In the genomic region with DNA sequence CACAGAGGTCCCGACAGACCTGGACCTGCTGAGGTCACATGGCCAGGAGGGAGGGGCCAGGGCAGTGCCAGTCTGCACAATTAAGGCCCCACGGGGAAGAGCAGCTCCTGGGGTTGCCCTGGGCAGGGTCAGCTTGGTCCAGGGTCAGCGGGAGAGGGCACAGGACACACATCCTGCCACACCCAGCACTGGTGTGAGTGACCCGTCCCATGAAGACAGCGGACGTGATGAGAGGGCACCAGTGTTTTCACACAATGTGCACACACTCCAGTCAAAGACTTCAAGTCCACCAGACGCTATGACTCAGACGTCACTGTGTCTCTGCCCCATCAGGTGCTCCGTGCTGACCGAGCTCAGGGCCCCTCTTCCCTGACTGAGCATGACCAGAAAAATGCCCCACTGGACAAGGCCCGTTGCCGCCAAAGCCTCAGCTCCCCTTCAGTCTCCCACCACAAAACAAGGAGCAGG, we compare ENCODE assay signal across 8 cellular contexts. TPM values are rescaled to one million over a fixed set of nuclear protein-coding genes. Genes with fewer than 3 reads are reported as not detected.
DNase-seq lines count a peak whose midpoint lies in the region; ATAC-seq, FAIRE-seq and TF ChIP-seq lines count a peak whose summit lies in the region.

No MANE protein-coding gene starts in this region.

- TF ChIP-seq POLR2A in tibial nerve (IDR thresholded peaks at IDR 0.05) = no peak

- TF ChIP-seq CTCF in tibial nerve (IDR thresholded peaks at IDR 0.05) = no peak

- no peak overlapping the region for H3K4me3 ChIP-seq in tibial nerve

- FAIRE-seq in urothelium cell line (lab: Jason Lieb, UNC) = no peak

- DNase-seq in activated naive CD4-positive, alpha-beta T cell treated with Interleukin-2 at 50 U/mL for 16 hours = no peak
- peak; percentile 68 for DNase-seq in amniotic epithelial cell (ENCODE audit: low read depth)
- peak; percentile 84 for DNase-seq in left lobe of liver (ENCODE audit: low spot score)
- DNase-seq in tibial nerve (ENCODE audit: low spot score in 2 of 2) = no peak
- DNase-seq in iPS-NIHi11 (ENCODE audit: low spot score) = no peak
- DNase-seq in NCI-H1436 (lab: John Stamatoyannopoulos, UW) = no peak
- no peak for DNase-seq in urothelium cell line (ENCODE audit: low spot score)

- no peak for TF ChIP-seq EP300 in tibial nerve (IDR thresholded peaks at IDR 0.05)

- 19 to 33% methylated on average over 5 to 12 of the region's 12 CpGs for WGBS in tibial nerve, 2 donors

- H3K27ac Mint-ChIP-seq in activated naive CD4-positive, alpha-beta T cell treated with anti-CD3 and anti-CD28 coated beads, Interleukin-2, amount 50 U/mL, for 24 hours = no peak overlapping the region

- H3K9me3 Mint-ChIP-seq in activated naive CD4-positive, alpha-beta T cell treated with anti-CD3 and anti-CD28 coated beads, Interleukin-2, amount 50 U/mL, for 24 hours = no peaks in the 10 kb centered on the region

- peaks cover 31% of the 10 kb centered on the region for H3K4me1 Mint-ChIP-seq in activated naive CD4-positive, alpha-beta T cell treated with anti-CD3 and anti-CD28 coated beads, Interleukin-2, amount 50 U/mL, for 24 hours

- no peaks in the 10 kb centered on the region for H3K36me3 Mint-ChIP-seq in activated naive CD4-positive, alpha-beta T cell treated with anti-CD3 and anti-CD28 coated beads, Interleukin-2, amount 50 U/mL, for 24 hours

- no peaks in the 10 kb centered on the region for H3K27me3 ChIP-seq in tibial nerve

- H3K27me3 Mint-ChIP-seq in activated naive CD4-positive, alpha-beta T cell treated with anti-CD3 and anti-CD28 coated beads, Interleukin-2, amount 50 U/mL, for 24 hours = no peaks in the 10 kb centered on the region

- ATAC-seq in left lobe of liver = peak; percentile 53

- peak overlapping the region; percentile 59 for H3K4me3 Mint-ChIP-seq in activated naive CD4-positive, alpha-beta T cell treated with anti-CD3 and anti-CD28 coated beads, Interleukin-2, amount 50 U/mL, for 24 hours

- peaks cover 0 to 31% (median 12%) of the 10 kb centered on the region in 3 donors for H3K36me3 ChIP-seq in tibial nerve

- H3K27ac ChIP-seq in tibial nerve = peak overlapping the region in 3 of 4 donors; percentile 64 to 82 (median 79)

- H3K9me3 ChIP-seq in tibial nerve = no peaks in the 10 kb centered on the region

- H3K4me1 ChIP-seq in tibial nerve = peaks cover 0 to 76% (median 56%) of the 10 kb centered on the region in 4 donors

RNA-seq across cellular contexts. Expression of gene TMEM259, which starts 4.2 kb away (rescaled TPM):
- total RNA-seq in left lobe of liver = 117 TPM
- total RNA-seq in tibial nerve = 100 to 1,000 TPM; 229 to 459 (median 325) TPM

RNA-seq across cellular contexts. Expression of gene RNU6-2, which starts 4.6 kb away (rescaled TPM):
- total RNA-seq in left lobe of liver (not detected), tibial nerve (not detected)

RNA-seq across cellular contexts. Expression of gene CNN2, which starts 9.7 kb away (rescaled TPM):
- 23.2 TPM for total RNA-seq in left lobe of liver
- total RNA-seq in tibial nerve = 100 to 1,000 TPM in 1 of 4 donors, 10 to 100 TPM in 3; 69.9 to 122 (median 79.4) TPM

RNA-seq across cellular contexts. Expression of gene GRIN3B, which starts 16.5 kb away (rescaled TPM):
- total RNA-seq in left lobe of liver (not detected), tibial nerve (1 to 10 TPM in 1 of 4 donors, not detected in 3; 2.4 TPM)

RNA-seq across cellular contexts. Expression of gene ABCA7, which starts 23.2 kb away (rescaled TPM):
- 10.4 TPM for total RNA-seq in left lobe of liver
- 10 to 100 TPM in 3 of 4 donors, 1 to 10 TPM in 1; 9.6 to 25.8 (median 13.7) TPM for total RNA-seq in tibial nerve

Comparison
In these comparisons a context has a peak if more than half of its experiments do, and no peak if none do; other contexts are left out.
1. DNase-seq: peak in amniotic epithelial cell (single experiment) and left lobe of liver (single experiment); none in activated naive CD4-positive, alpha-beta T cell treated with Interleukin-2 at 50 U/mL for 16 hours (single experiment), tibial nerve (0 of 2), iPS-NIHi11 (single experiment), NCI-H1436 (single experiment) and urothelium cell line (single experiment).